8 cellular contexts compared by ENCODE assay signal in genomic region chr14:23299986-23300686, GRCh38. TPM values are rescaled to one million over a fixed set of nuclear protein-coding genes. Genes with fewer than 3 reads are reported as not detected.
A peak's percentile ranks its signal among the peaks of the same experiment; 100 is the strongest.
DNase-seq lines count a peak whose midpoint lies in the region; ATAC-seq and TF ChIP-seq lines count a peak whose summit lies in the region.

No MANE protein-coding gene starts in this region.

- TF ChIP-seq POLR2A in breast epithelium (IDR thresholded peaks at IDR 0.05): no peak

- H3K9ac ChIP-seq in mucosa of rectum (ENCODE audit: low read depth in 1 of 2, low read length in 2 of 2): peak overlapping the region; percentile 86 to 91

- TF ChIP-seq CTCF in right atrium auricular region (IDR thresholded peaks at IDR 0.05) (no peak), breast epithelium (IDR thresholded peaks at IDR 0.05) (no peak)

- H3K36me3 ChIP-seq in right atrium auricular region: no peaks in the 10 kb centered on the region
- no peaks in the 10 kb centered on the region for H3K36me3 ChIP-seq in breast epithelium
- peaks cover 0 to 16% of the 10 kb centered on the region in 2 donors for H3K36me3 ChIP-seq in mucosa of rectum (ENCODE audit: control insufficient read depth in 2 of 2, insufficient read depth in 2 of 2, low read length in 2 of 2)

- intact Hi-C loops in left ventricle myocardium superior (cut with micrococcal nuclease): no loop called here
- intact Hi-C loops in breast epithelium (cut with DNase I; ENCODE audit: low total_unique reads): loop anchor here (10.0 kb wide), 1 partner anchor 255 kb away; the partner anchor contains the start of genes THTPA and ZFHX2

- peak; percentile 56 for DNase-seq in right atrium auricular region (ENCODE audit: low spot score)
- DNase-seq in left ventricle myocardium superior: no peak
- no peak for DNase-seq in breast epithelium (ENCODE audit: low spot score in 2 of 2)
- no peak for DNase-seq in A172 (ENCODE audit: low spot score)
- DNase-seq in cerebellar cortex (ENCODE audit: low spot score): no peak

- peaks cover 0 to 37% of the 10 kb centered on the region in 2 donors for H3K4me1 ChIP-seq in right atrium auricular region
- peaks cover 8 to 13% of the 10 kb centered on the region in 2 donors for H3K4me1 ChIP-seq in breast epithelium
- H3K4me1 ChIP-seq in mucosa of rectum (ENCODE audit: control insufficient read depth in 2 of 2, insufficient read depth in 2 of 2, low read length in 2 of 2): peaks cover 21 to 22% of the 10 kb centered on the region in 2 donors

- H3K27ac ChIP-seq in right atrium auricular region: peak overlapping the region; percentile 96 to 99
- peak overlapping the region; percentile 99 for H3K27ac ChIP-seq in breast epithelium
- peak overlapping the region; percentile 98 to 99 for H3K27ac ChIP-seq in mucosa of rectum (ENCODE audit: low read depth in 2 of 2, low read length in 2 of 2)

- H3K9me3 ChIP-seq in right atrium auricular region: no peaks in the 10 kb centered on the region
- H3K9me3 ChIP-seq in breast epithelium: no peaks in the 10 kb centered on the region
- H3K9me3 ChIP-seq in mucosa of rectum (ENCODE audit: control insufficient read depth in 2 of 2, low read length in 2 of 2): no peaks in the 10 kb centered on the region

- no peaks in the 10 kb centered on the region for H3K27me3 ChIP-seq in right atrium auricular region
- H3K27me3 ChIP-seq in breast epithelium: no peaks in the 10 kb centered on the region
- no peaks in the 10 kb centered on the region for H3K27me3 ChIP-seq in mucosa of rectum (ENCODE audit: control insufficient read depth in 2 of 2, insufficient read depth in 2 of 2, low read length in 2 of 2)

- peak overlapping the region; percentile 46 to 82 for H3K4me3 ChIP-seq in right atrium auricular region
- peak overlapping the region; percentile 65 to 90 (median 86) for H3K4me3 ChIP-seq in breast epithelium
- peak overlapping the region; percentile 96 for H3K4me3 ChIP-seq in mucosa of rectum (ENCODE audit: low read length in 2 of 2)

- no peak for ATAC-seq in left ventricle myocardium superior
- ATAC-seq in GM21529 (IDR thresholded peaks at IDR 0.05; ENCODE audit: unreplicated experiment): no peak
- no peak for ATAC-seq in HG02885 (IDR thresholded peaks at IDR 0.05; ENCODE audit: poor library complexity, unreplicated experiment)

RNA-seq across cellular contexts. Expression of gene PPP1R3E, which starts 2.5 kb away (rescaled TPM):
- total RNA-seq in right atrium auricular region: 1 to 10 TPM; 2.7 to 3.9 TPM
- 11.6 TPM for total RNA-seq in left ventricle myocardium superior
- 10 to 100 TPM in 1 of 3 donors, 1 to 10 TPM in 2; 8.2 to 11.6 (median 9.4) TPM for total RNA-seq in breast epithelium
- total RNA-seq in A172 (2014; rRNA removed; shearing (Covaris generic)): 1.4 and 1.9 TPM in 2 replicates

RNA-seq across cellular contexts. Expression of gene BCL2L2, which starts 6.5 kb away (rescaled TPM):
- total RNA-seq in right atrium auricular region: 10 to 100 TPM; 26.8 to 36.3 TPM
- 38.3 TPM for total RNA-seq in left ventricle myocardium superior
- total RNA-seq in breast epithelium: 10 to 100 TPM; 28.8 to 55.5 (median 48.2) TPM
- 5.8 and 7.6 TPM in 2 replicates for total RNA-seq in A172 (2014; rRNA removed; shearing (Covaris generic))

RNA-seq across cellular contexts. Expression of gene HOMEZ, which starts 14.2 kb away (rescaled TPM):
- total RNA-seq in right atrium auricular region (10 to 100 TPM in 1 of 2 donors, 1 to 10 TPM in 1; 8.5 to 10.1 TPM), left ventricle myocardium superior (7.9 TPM), breast epithelium (10 to 100 TPM; 10.8 to 15.4 (median 12.0) TPM)
- 4.5 and 4.7 TPM in 2 replicates for total RNA-seq in A172 (2014; rRNA removed; shearing (Covaris generic))

RNA-seq across cellular contexts. Expression of gene PABPN1, which starts 21.1 kb away (rescaled TPM):
- 10 to 100 TPM; 26.0 to 36.1 TPM for total RNA-seq in right atrium auricular region
- total RNA-seq in left ventricle myocardium superior: 76.8 TPM
- total RNA-seq in breast epithelium: 10 to 100 TPM; 45.9 to 87.2 (median 74.1) TPM
- total RNA-seq in A172 (2014; rRNA removed; shearing (Covaris generic)): 66.5 and 85.1 TPM in 2 replicates

RNA-seq across cellular contexts. Expression of gene SLC22A17, which starts 52.6 kb away (rescaled TPM):
- total RNA-seq in right atrium auricular region (10 to 100 TPM; 29.4 to 47.0 TPM), left ventricle myocardium superior (10.7 TPM), breast epithelium (10 to 100 TPM in 2 of 3 donors, 1 to 10 TPM in 1; 6.4 to 53.7 (median 52.1) TPM)
- 10.3 and 11.6 TPM in 2 replicates for total RNA-seq in A172 (2014; rRNA removed; shearing (Covaris generic))
